ENCODE assay signal across 14 cellular contexts in genomic region chr12:52247622-52248540, GRCh38. TPM values are rescaled to one million over a fixed set of nuclear protein-coding genes. Genes with fewer than 3 reads are reported as not detected.
DNase-seq lines count a peak whose midpoint lies in the region; ATAC-seq and TF ChIP-seq lines count a peak whose summit lies in the region.
"Had no signal": no experiment of that assay in that cellular context is flagged by ENCODE, and none has a peak within 500 bp of the region (broad histone marks: within the 10 kb centered on the region; RNA-seq: fewer than 3 reads in every experiment).

No MANE protein-coding gene starts in this region.

- POLR2A ChIA-PET in HEK293 (lab: Yijun Ruan, JAX) (no interaction called here), OCI-LY7 (lab: Charles Lee) (no interaction called here)

- H4K20me1 ChIP-seq in OCI-LY7 (ENCODE audit: insufficient read depth, low read length) = no peaks in the 10 kb centered on the region; the same call in 1 of the 2 replicates

- no peaks in the 10 kb centered on the region for H3K9me3 Mint-ChIP-seq in chondrocyte (ENCODE audit: low read depth)
- H3K9me3 Mint-ChIP-seq: immature natural killer cell; naive thymus-derived CD4-positive, alpha-beta T cell had no signal

- H3K4me3 Mint-ChIP-seq in chondrocyte (ENCODE audit: unreplicated experiment) = no peak overlapping the region
- H3K4me3 Mint-ChIP-seq: immature natural killer cell had no signal

- H3K36me3 ChIP-seq in HEK293 (ENCODE audit: control insufficient read depth in 2 of 2, insufficient read depth in 1 of 2, low read length in 2 of 2) (no peaks in the 10 kb centered on the region), psoas muscle (ENCODE audit: insufficient read depth in 1 of 2, low read depth in 1 of 2) (no peaks in the 10 kb centered on the region), OCI-LY7 (ENCODE audit: insufficient read depth, low read length) (no peaks in the 10 kb centered on the region)

- H3K79me2 ChIP-seq in OCI-LY7 (ENCODE audit: insufficient read depth, low read depth, low read length) = no peaks in the 10 kb centered on the region

- no peaks in the 10 kb centered on the region for H3K27me3 Mint-ChIP-seq in chondrocyte (ENCODE audit: low read depth)

- DNase-seq in SHP77 treated with DMSO at 0.1 percent for 48 hours (lab: John Stamatoyannopoulos, UW) (peak; percentile 74), SHP77 (lab: John Stamatoyannopoulos, UW) (no peak), chondrocyte (ENCODE audit: low spot score) (no peak), psoas muscle (peak in 1 of 2 donors; percentile 36), NCI-H226 (no peak), OCI-LY7 (ENCODE audit: low spot score) (no peak)
- DNase-seq: dermis blood vessel endothelial cell; DND-41; naive thymus-derived CD4-positive, alpha-beta T cell; NCI-H1105 treated with DMSO at 0.1 percent for 48 hours had no signal

- no TSS peak for BruUV-seq in OCI-LY7 (replicated peaks; lab: Mats Ljungman, UMichigan)

- no peak overlapping the region for H3K4me2 ChIP-seq in OCI-LY7 (ENCODE audit: low read length)

- ATAC-seq in psoas muscle (no peak), HG02763 (IDR thresholded peaks at IDR 0.05; ENCODE audit: unreplicated experiment) (no peak)
- ATAC-seq: naive thymus-derived CD4-positive, alpha-beta T cell had no signal

- 65 to 81% (median 75%) methylated on average over 10 of the region's 10 CpGs for WGBS in psoas muscle, 3 donors

- peaks cover 18% of the 10 kb centered on the region for H3K4me1 ChIP-seq in HEK293 (ENCODE audit: control insufficient read depth, insufficient read depth, low read length)
- peaks cover 43% of the 10 kb centered on the region for H3K4me1 ChIP-seq in psoas muscle
- H3K4me1 ChIP-seq in OCI-LY7 (ENCODE audit: insufficient read depth, low read length, poor library complexity, severe bottlenecking) = no peaks in the 10 kb centered on the region

- intact Hi-C loops in psoas muscle (cut with DNase I) = no loop called here
- intact Hi-C loops in OCI-LY7 (cut with micrococcal nuclease; ENCODE audit: unreplicated experiment) = no loop called here

- H3K9me3 ChIP-seq in HEK293 (ENCODE audit: control insufficient read depth, insufficient read depth, low read depth, low read length) (no peaks in the 10 kb centered on the region), psoas muscle (no peaks in the 10 kb centered on the region), OCI-LY7 (ENCODE audit: low read length) (no peaks in the 10 kb centered on the region)

- no peaks in the 10 kb centered on the region for H3K36me3 Mint-ChIP-seq in chondrocyte (ENCODE audit: low read depth)
- H3K36me3 Mint-ChIP-seq: immature natural killer cell had no signal

- no peak overlapping the region for H2AFZ ChIP-seq in OCI-LY7 (ENCODE audit: low read length)

- no peak overlapping the region for H3K4me3 ChIP-seq in HEK293 (ENCODE audit: low read depth, low read length)
- no peak overlapping the region for H3K4me3 ChIP-seq in psoas muscle
- no peak overlapping the region for H3K4me3 ChIP-seq in OCI-LY7 (ENCODE audit: low read depth, low read length, poor library complexity, severe bottlenecking)

- peaks cover 72% of the 10 kb centered on the region for H3K4me1 Mint-ChIP-seq in chondrocyte (ENCODE audit: low read depth)

- H3K27ac ChIP-seq in HEK293 (ENCODE audit: extremely low read depth, low read depth, low read length) = peak overlapping the region; percentile 21; the same call in 1 of the 2 replicates
- peak overlapping the region; percentile 72 for H3K27ac ChIP-seq in psoas muscle
- no peak overlapping the region for H3K27ac ChIP-seq in OCI-LY7 (ENCODE audit: low read depth, low read length, poor library complexity, severe bottlenecking)

- TF ChIP-seq CTCF in HEK293 (tag by site-specific recombination; IDR thresholded peaks at IDR 0.05) (no peak), chondrocyte (IDR thresholded peaks at IDR 0.05) (no peak), psoas muscle (IDR thresholded peaks at IDR 0.05) (no peak), OCI-LY7 (conservative IDR thresholded peaks at IDR 0.05; ENCODE audit: low read length) (no peak)

- CTCF ChIA-PET in HEK293 (lab: Yijun Ruan, JAX) = interaction anchor here (0.5 to 2.5 kb wide), 4 partner anchors 26 to 1378 kb away, joined by 3 to 11 read pairs (median 4); no protein-coding TSS in a partner anchor
- CTCF ChIA-PET in OCI-LY7 (lab: Charles Lee; ENCODE audit: unreplicated experiment) = no interaction called here

- H3K27me3 ChIP-seq in psoas muscle (ENCODE audit: insufficient read depth in 3 of 3, low read length in 2 of 3) = no peaks in the 10 kb centered on the region

- no peaks in the 10 kb centered on the region for H3K9me2 ChIP-seq in OCI-LY7 (ENCODE audit: insufficient read depth, low read length)

- H3K27ac Mint-ChIP-seq in chondrocyte (ENCODE audit: unreplicated experiment) = peak overlapping the region; percentile 92
- H3K27ac Mint-ChIP-seq: immature natural killer cell had no signal

TF ChIP-seq in HEK293, 187 proteins besides CTCF, POLR2A, EP300 and RAD21:
- peak; percentile 86 for TF ChIP-seq EGR2 (tag by site-specific recombination; IDR thresholded peaks at IDR 0.05; ENCODE audit: low read depth)
- peak; percentile 4; the same call in 1 of the 2 replicates for TF ChIP-seq ZEB2 (tag by site-specific recombination; IDR thresholded peaks at IDR 0.05)
- TF ChIP-seq ZNF510 (tag by site-specific recombination; IDR thresholded peaks at IDR 0.05; ENCODE audit: insufficient replicate concordance) = no peak
- no peak for TF ChIP-seq KLF7 (tag by site-specific recombination; IDR thresholded peaks at IDR 0.05; ENCODE audit: borderline replicate concordance)
- TF ChIP-seq ZNF660 (tag by site-specific recombination; IDR thresholded peaks at IDR 0.05) = 0 out of 2 replicates have a peak, but pooled peaks have one; percentile 2
- 0 out of 2 replicates have a peak, but pooled peaks have one; percentile 6 for TF ChIP-seq ZBTB17 (tag by site-specific recombination; IDR thresholded peaks at IDR 0.05)
- no peak for TF ChIP-seq ZNF292 (tag by site-specific recombination; IDR thresholded peaks at IDR 0.05; ENCODE audit: borderline replicate concordance, low read depth)
- peak; percentile 17; the same call in 1 of the 2 replicates for TF ChIP-seq ZBTB20 (tag by site-specific recombination; IDR thresholded peaks at IDR 0.05)
- no peak for TF ChIP-seq PBX3 (CRISPR knock-in tag; IDR thresholded peaks at IDR 0.05)
- peak; percentile 39 for TF ChIP-seq ZNF335 (tag by site-specific recombination; conservative IDR thresholded peaks at IDR 0.05)
- TF ChIP-seq ZNF777 (tag by site-specific recombination; IDR thresholded peaks at IDR 0.05; ENCODE audit: borderline replicate concordance) = no peak
- no peak for TF ChIP-seq ZNF324 (tag by site-specific recombination; IDR thresholded peaks at IDR 0.05)
- no peak for TF ChIP-seq ZNF169 (tag by site-specific recombination; IDR thresholded peaks at IDR 0.05)
- TF ChIP-seq ZFHX2 (tag by site-specific recombination; conservative IDR thresholded peaks at IDR 0.05) = peak; percentile 81
- TF ChIP-seq ZNF394 (tag by site-specific recombination; IDR thresholded peaks at IDR 0.05; ENCODE audit: borderline replicate concordance) = 0 out of 2 replicates have a peak, but pooled peaks have one; percentile 13
- no peak for TF ChIP-seq ZNF692 (tag by site-specific recombination; IDR thresholded peaks at IDR 0.05)
TF ChIP-seq in HEK293: peak in this region for 8.

RNA-seq across cellular contexts. Expression of gene KRT7, which starts 14.8 kb away (rescaled TPM):
- 187 to 277 TPM (median 266 TPM) in 3 replicates for total RNA-seq in chondrocyte
- total RNA-seq in psoas muscle = 1 to 10 TPM in 3 of 4 donors, under 1 TPM in 1; 0.39 to 3.9 (median 1.9) TPM
- 1 to 10 TPM in 2 of 3 donors, under 1 TPM in 1; 0.56 to 2.2 (median 1.6) TPM for polyA plus RNA-seq in psoas muscle
- not detected in 2 replicates for total RNA-seq in OCI-LY7 (2014; rRNA removed; shearing (Covaris generic))
- 1.9 TPM in 1 of 2 replicates, not detected in the other for total RNA-seq in OCI-LY7 (2022)
- polyA plus RNA-seq: immature natural killer cell; naive thymus-derived CD4-positive, alpha-beta T cell had no signal

RNA-seq across cellular contexts. Expression of gene KRT86, which starts 26.6 kb away (rescaled TPM):
- total RNA-seq in chondrocyte (0.44 to 0.92 TPM (median 0.67 TPM) in 3 replicates), psoas muscle (under 1 TPM in 1 of 4 donors, not detected in 3; 0.77 TPM), OCI-LY7 (2022) (not detected in 2 replicates)
- polyA plus RNA-seq in psoas muscle = under 1 TPM in 2 of 3 donors, not detected in 1; 0.01 to 0.05 TPM
- total RNA-seq in OCI-LY7 (2014; rRNA removed; shearing (Covaris generic)) = not detected in 2 replicates
- total RNA-seq: dermis blood vessel endothelial cell, urinary bladder had no signal
- polyA plus RNA-seq: naive thymus-derived CD4-positive, alpha-beta T cell had no signal

RNA-seq across cellular contexts. Expression of gene KRT81, which starts 43.5 kb away (rescaled TPM):
- total RNA-seq in chondrocyte (1.1 to 2.2 TPM (median 1.3 TPM) in 3 replicates), psoas muscle (not detected), OCI-LY7 (2022) (not detected in 2 replicates)
- under 1 TPM in 2 of 3 donors, not detected in 1; 0.03 to 0.14 TPM for polyA plus RNA-seq in psoas muscle
- total RNA-seq in OCI-LY7 (2014; rRNA removed; shearing (Covaris generic)) = not detected in 2 replicates
- total RNA-seq: dermis blood vessel endothelial cell, urinary bladder had no signal
- polyA plus RNA-seq: naive thymus-derived CD4-positive, alpha-beta T cell; urinary bladder had no signal

RNA-seq across cellular contexts. Expression of gene KRT80, which starts 56.1 kb away (rescaled TPM):
- total RNA-seq in chondrocyte (10.7 to 17.0 TPM (median 12.1 TPM) in 3 replicates), psoas muscle (10 to 100 TPM in 1 of 4 donors, 1 to 10 TPM in 2, under 1 TPM in 1; 0.11 to 14.0 (median 2.9) TPM), OCI-LY7 (2022) (not detected in 2 replicates)
- under 1 TPM; 0.13 to 0.44 (median 0.24) TPM for polyA plus RNA-seq in psoas muscle
- not detected in 2 replicates for total RNA-seq in OCI-LY7 (2014; rRNA removed; shearing (Covaris generic))
- polyA plus RNA-seq: immature natural killer cell; naive thymus-derived CD4-positive, alpha-beta T cell had no signal

Comparison
In these comparisons a context has a peak if more than half of its experiments do, and no peak if none do; other contexts are left out.
1. RNA of gene KRT7, which starts 14.8 kb away (total RNA-seq): 187 to 277 TPM in chondrocyte; 0.39 to 3.9 TPM in psoas muscle and 1.9 TPM in OCI-LY7; every median in the first group is over 10 times any median in the second.